In genomic region chr5:129763651-129764050, GRCh38 we compare ENCODE assay signal across 42 cellular contexts. TPM values are rescaled to one million over a fixed set of nuclear protein-coding genes. Genes with fewer than 3 reads are reported as not detected.
"Had no signal": no experiment of that assay in that cellular context is flagged by ENCODE, and none has a peak within 500 bp of the region (broad histone marks: within the 10 kb centered on the region; RNA-seq: fewer than 3 reads in every experiment).

No MANE protein-coding gene starts in this region.

- ATAC-seq: activated naive CD4-positive, alpha-beta T cell treated with anti-CD3 and anti-CD28 coated beads, Interleukin-2, amount 50 U/mL, for 72 hours; activated naive CD8-positive, alpha-beta T cell treated with anti-CD3 and anti-CD28 coated beads, Interleukin-2, amount 50 U/mL, for 24 hours; activated T-cell treated with anti-CD3 and anti-CD28 coated beads, Interleukin-2, amount 50 U/mL, for 4 hours; activated T-cell treated with anti-CD3 and anti-CD28 coated beads, Interleukin-2, amount 50 U/mL, for 72 hours; body of pancreas had no signal

- H3K9me3 Mint-ChIP-seq: activated naive CD4-positive, alpha-beta T cell treated with anti-CD3 and anti-CD28 coated beads for 36 hours; activated naive CD4-positive, alpha-beta T cell treated with anti-CD3 and anti-CD28 coated beads, Interleukin-2, amount 10 ng/mL, durations not matched to agents 7 days and 5 days; activated naive CD4-positive, alpha-beta T cell treated with anti-CD3 and anti-CD28 coated beads, Interleukin-2, amount 50 U/mL, for 24 hours; activated naive CD4-positive, alpha-beta T cell treated with anti-CD3 and anti-CD28 coated beads, Interleukin-2, amount 50 U/mL, for 72 hours; activated naive CD8-positive, alpha-beta T cell treated with anti-CD3 and anti-CD28 coated beads for 36 hours; activated naive CD8-positive, alpha-beta T cell treated with anti-CD3 and anti-CD28 coated beads, Interleukin-2, amount 10 ng/mL, durations not matched to agents 7 days and 5 days; activated naive CD8-positive, alpha-beta T cell treated with anti-CD3 and anti-CD28 coated beads, Interleukin-2, amount 50 U/mL, for 24 hours; activated T-cell treated with anti-CD3 and anti-CD28 coated beads, Interleukin-2, amount 50 U/mL, for 24 hours; activated T-cell treated with anti-CD3 and anti-CD28 coated beads, Interleukin-2, amount 50 U/mL, for 4 hours; activated T-cell treated with anti-CD3 and anti-CD28 coated beads, Interleukin-2, amount 50 U/mL, for 72 hours; activated T-helper 1 cell treated with anti-CD3 and anti-CD28 coated beads, Interleukin-12 subunit alpha, Interleukin-12 subunit beta, Interleukin-2, Interleukin-4 antibody, amounts not matched to agents 30 ng/mL and 10 ng/mL and 1 ng/mL, durations not matched to agents 14 hours and 24 hours and 36 hours; activated T-helper 2 cell treated with anti-CD3 and anti-CD28 coated beads, Interferon-gamma antibody, Interleukin-2, Interleukin-4, amounts not matched to agents 10 μg/mL and 5 μg/mL and 100 μg/mL, durations not matched to agents 14 hours and 24 hours and 36 hours; central memory CD8-positive, alpha-beta T cell had no signal

- H3K27ac ChIP-seq: adrenal gland, ascending aorta, body of pancreas, brain microvascular endothelial cell, breast epithelium, cardiac muscle cell had no signal

- H3K27me3 Mint-ChIP-seq: activated naive CD4-positive, alpha-beta T cell treated with anti-CD3 and anti-CD28 coated beads, Interleukin-2, amount 10 ng/mL, durations not matched to agents 7 days and 5 days; activated naive CD4-positive, alpha-beta T cell treated with anti-CD3 and anti-CD28 coated beads, Interleukin-2, amount 50 U/mL, for 24 hours; activated naive CD8-positive, alpha-beta T cell; activated naive CD8-positive, alpha-beta T cell treated with anti-CD3 and anti-CD28 coated beads, Interleukin-2, amount 50 U/mL, for 24 hours; brain; central memory CD8-positive, alpha-beta T cell had no signal

- H3K4me3 Mint-ChIP-seq: activated naive CD4-positive, alpha-beta T cell treated with anti-CD3 and anti-CD28 coated beads for 36 hours; activated naive CD4-positive, alpha-beta T cell treated with anti-CD3 and anti-CD28 coated beads, Interleukin-2, amount 10 ng/mL, durations not matched to agents 7 days and 5 days; activated naive CD4-positive, alpha-beta T cell treated with anti-CD3 and anti-CD28 coated beads, Interleukin-2, amount 50 U/mL, for 24 hours; activated naive CD8-positive, alpha-beta T cell; activated naive CD8-positive, alpha-beta T cell treated with anti-CD3 and anti-CD28 coated beads for 36 hours; activated naive CD8-positive, alpha-beta T cell treated with anti-CD3 and anti-CD28 coated beads, Interleukin-2, amount 10 ng/mL, durations not matched to agents 7 days and 5 days; activated naive CD8-positive, alpha-beta T cell treated with anti-CD3 and anti-CD28 coated beads, Interleukin-2, amount 50 U/mL, for 24 hours; activated T-cell treated with anti-CD3 and anti-CD28 coated beads, Interleukin-2, amount 50 U/mL, for 24 hours; activated T-cell treated with anti-CD3 and anti-CD28 coated beads, Interleukin-2, amount 50 U/mL, for 4 hours; activated T-cell treated with anti-CD3 and anti-CD28 coated beads, Interleukin-2, amount 50 U/mL, for 72 hours; activated T-helper 1 cell treated with anti-CD3 and anti-CD28 coated beads, Interleukin-12 subunit alpha, Interleukin-12 subunit beta, Interleukin-2, Interleukin-4 antibody, amounts not matched to agents 30 ng/mL and 10 ng/mL and 1 ng/mL, durations not matched to agents 14 hours and 24 hours and 36 hours; brain; central memory CD8-positive, alpha-beta T cell had no signal

- H3K9me3 ChIP-seq: adrenal gland, ascending aorta, body of pancreas, breast epithelium had no signal

- H3K27me3 ChIP-seq: adrenal gland, ascending aorta, body of pancreas, brain microvascular endothelial cell, breast epithelium, cardiac muscle cell had no signal

- H3K4me1 Mint-ChIP-seq: activated naive CD4-positive, alpha-beta T cell treated with anti-CD3 and anti-CD28 coated beads, Interleukin-2, amount 10 ng/mL, durations not matched to agents 7 days and 5 days; activated naive CD4-positive, alpha-beta T cell treated with anti-CD3 and anti-CD28 coated beads, Interleukin-2, amount 50 U/mL, for 24 hours; activated naive CD8-positive, alpha-beta T cell treated with anti-CD3 and anti-CD28 coated beads for 36 hours; activated naive CD8-positive, alpha-beta T cell treated with anti-CD3 and anti-CD28 coated beads, Interleukin-2, amount 10 ng/mL, durations not matched to agents 7 days and 5 days; activated naive CD8-positive, alpha-beta T cell treated with anti-CD3 and anti-CD28 coated beads, Interleukin-2, amount 50 U/mL, for 24 hours; central memory CD8-positive, alpha-beta T cell had no signal

- DNase-seq: activated effector memory CD4-positive, alpha-beta T cell treated with anti-CD3 and anti-CD28 coated beads, Interleukin-2, amount 50 U/mL, for 16 hours; activated effector memory CD4-positive, alpha-beta T cell treated with Interleukin-2 at 50 U/mL for 16 hours; activated gamma-delta T cell; activated gamma-delta T cell treated with Interleukin-2 at 50 U/mL for 16 hours; activated naive CD4-positive, alpha-beta T cell; activated naive CD4-positive, alpha-beta T cell treated with anti-CD3 and anti-CD28 coated beads for 36 hours; activated naive CD4-positive, alpha-beta T cell treated with anti-CD3 and anti-CD28 coated beads, Interleukin-2, amount 10 ng/mL, durations not matched to agents 7 days and 5 days; activated naive CD4-positive, alpha-beta T cell treated with anti-CD3 and anti-CD28 coated beads, Interleukin-2, amount 50 U/mL, for 16 hours; activated naive CD4-positive, alpha-beta T cell treated with Interleukin-2 at 50 U/mL for 16 hours; activated naive CD8-positive, alpha-beta T cell treated with anti-CD3 and anti-CD28 coated beads for 36 hours; activated naive CD8-positive, alpha-beta T cell treated with anti-CD3 and anti-CD28 coated beads, Interleukin-2, amount 10 ng/mL, durations not matched to agents 7 days and 5 days; activated naive CD8-positive, alpha-beta T cell treated with anti-CD3 and anti-CD28 coated beads, Interleukin-2, amount 50 U/mL, for 24 hours; activated T-cell treated with anti-CD3 and anti-CD28 coated beads for 4 hours; activated T-cell treated with anti-CD3 and anti-CD28 coated beads, Interleukin-2, amount 50 U/mL, for 1 hour; activated T-cell treated with anti-CD3 and anti-CD28 coated beads, Interleukin-2, amount 50 U/mL, for 24 hours; activated T-cell treated with anti-CD3 and anti-CD28 coated beads, Interleukin-2, amount 50 U/mL, for 4 hours; activated T-cell treated with anti-CD3 and anti-CD28 coated beads, Interleukin-2, amount 50 U/mL, for 48 hours; activated T-cell treated with anti-CD3 and anti-CD28 coated beads, Interleukin-2, amount 50 U/mL, for 72 hours; adrenal gland; amniotic stem cell; amygdala; anterior cingulate cortex; aorta; body of pancreas; brain microvascular endothelial cell; caudate nucleus; central memory CD4-positive, alpha-beta T cell; cerebellar nuclear complex had no signal

- H3K36me3 ChIP-seq: adrenal gland, ascending aorta, brain microvascular endothelial cell, breast epithelium, cardiac muscle cell had no signal

- H3K4me3 ChIP-seq: adrenal gland, ascending aorta, body of pancreas, breast epithelium, cardiac muscle cell had no signal

- H3K36me3 Mint-ChIP-seq: activated naive CD4-positive, alpha-beta T cell treated with anti-CD3 and anti-CD28 coated beads, Interleukin-2, amount 10 ng/mL, durations not matched to agents 7 days and 5 days; activated naive CD4-positive, alpha-beta T cell treated with anti-CD3 and anti-CD28 coated beads, Interleukin-2, amount 50 U/mL, for 24 hours; activated naive CD4-positive, alpha-beta T cell treated with anti-CD3 and anti-CD28 coated beads, Interleukin-2, amount 50 U/mL, for 72 hours; activated naive CD8-positive, alpha-beta T cell; activated naive CD8-positive, alpha-beta T cell treated with anti-CD3 and anti-CD28 coated beads for 36 hours; activated naive CD8-positive, alpha-beta T cell treated with anti-CD3 and anti-CD28 coated beads, Interleukin-2, amount 10 ng/mL, durations not matched to agents 7 days and 5 days; brain had no signal

- FAIRE-seq: astrocyte, bronchial epithelial cell had no signal

- H3K4me1 ChIP-seq: adrenal gland, ascending aorta, body of pancreas, breast epithelium had no signal

- H3K27ac Mint-ChIP-seq: activated naive CD4-positive, alpha-beta T cell treated with anti-CD3 and anti-CD28 coated beads for 36 hours; activated naive CD4-positive, alpha-beta T cell treated with anti-CD3 and anti-CD28 coated beads, Interleukin-2, amount 10 ng/mL, durations not matched to agents 7 days and 5 days; activated naive CD4-positive, alpha-beta T cell treated with anti-CD3 and anti-CD28 coated beads, Interleukin-2, amount 50 U/mL, for 24 hours; activated naive CD4-positive, alpha-beta T cell treated with anti-CD3 and anti-CD28 coated beads, Interleukin-2, amount 50 U/mL, for 72 hours; activated naive CD8-positive, alpha-beta T cell; activated naive CD8-positive, alpha-beta T cell treated with anti-CD3 and anti-CD28 coated beads for 36 hours; activated naive CD8-positive, alpha-beta T cell treated with anti-CD3 and anti-CD28 coated beads, Interleukin-2, amount 10 ng/mL, durations not matched to agents 7 days and 5 days; activated naive CD8-positive, alpha-beta T cell treated with anti-CD3 and anti-CD28 coated beads, Interleukin-2, amount 50 U/mL, for 24 hours; activated T-cell treated with anti-CD3 and anti-CD28 coated beads, Interleukin-2, amount 50 U/mL, for 24 hours; activated T-cell treated with anti-CD3 and anti-CD28 coated beads, Interleukin-2, amount 50 U/mL, for 72 hours; activated T-helper 1 cell treated with anti-CD3 and anti-CD28 coated beads, Interleukin-12 subunit alpha, Interleukin-12 subunit beta, Interleukin-2, Interleukin-4 antibody, amounts not matched to agents 30 ng/mL and 10 ng/mL and 1 ng/mL, durations not matched to agents 14 hours and 24 hours and 36 hours; activated T-helper 2 cell treated with anti-CD3 and anti-CD28 coated beads, Interferon-gamma antibody, Interleukin-2, Interleukin-4, amounts not matched to agents 10 μg/mL and 5 μg/mL and 100 μg/mL, durations not matched to agents 14 hours and 24 hours and 36 hours; brain had no signal

RNA-seq across cellular contexts. Expression of gene MINAR2, which starts 15.8 kb away (rescaled TPM):
- total RNA-seq: activated naive CD4-positive, alpha-beta T cell treated with anti-CD3 and anti-CD28 coated beads for 36 hours; activated naive CD4-positive, alpha-beta T cell treated with anti-CD3 and anti-CD28 coated beads, Interleukin-2, amount 50 U/mL, for 72 hours; activated naive CD8-positive, alpha-beta T cell treated with anti-CD3 and anti-CD28 coated beads for 36 hours; activated naive CD8-positive, alpha-beta T cell treated with anti-CD3 and anti-CD28 coated beads, Interleukin-2, amount 10 ng/mL, durations not matched to agents 7 days and 5 days; activated T-cell treated with anti-CD3 and anti-CD28 coated beads, Interleukin-2, amount 50 U/mL, for 4 hours; activated T-cell treated with anti-CD3 and anti-CD28 coated beads, Interleukin-2, amount 50 U/mL, for 72 hours; activated T-helper 1 cell treated with anti-CD3 and anti-CD28 coated beads, Interleukin-12 subunit alpha, Interleukin-12 subunit beta, Interleukin-2, Interleukin-4 antibody, amounts not matched to agents 30 ng/mL and 10 ng/mL and 1 ng/mL, durations not matched to agents 14 hours and 24 hours and 36 hours; activated T-helper 2 cell treated with anti-CD3 and anti-CD28 coated beads, Interferon-gamma antibody, Interleukin-2, Interleukin-4, amounts not matched to agents 10 μg/mL and 5 μg/mL and 100 μg/mL, durations not matched to agents 14 hours and 24 hours and 36 hours; adrenal gland; aorta; ascending aorta; astrocyte; body of pancreas; breast epithelium; bronchial epithelial cell; cardiac muscle cell; cardiac septum had no signal
- polyA plus RNA-seq: adipose tissue, aorta, cardiac muscle cell had no signal
